1 cellular context compared by ENCODE assay signal in the genomic region with DNA sequence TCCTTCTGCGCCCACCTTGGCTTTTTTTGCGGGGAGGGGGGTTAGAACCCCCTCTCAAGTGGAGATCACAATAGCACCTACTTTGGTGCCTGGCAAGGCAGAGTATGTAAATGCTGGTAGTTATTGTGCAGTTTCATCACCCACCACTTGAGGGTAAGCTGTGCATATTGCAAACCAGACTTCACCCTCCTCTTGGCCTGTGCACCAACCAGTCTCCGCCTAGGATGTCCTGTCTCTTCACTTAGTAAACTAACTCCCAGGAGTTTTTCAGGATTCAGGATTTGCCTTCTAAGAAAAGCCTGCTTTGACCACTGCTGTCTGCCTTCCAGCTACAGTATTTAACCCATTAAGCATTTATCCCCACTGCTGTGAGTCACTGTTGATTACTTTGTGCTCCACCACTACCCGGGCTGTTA.
TF ChIP-seq lines count a peak whose summit lies in the region.

No MANE protein-coding gene starts in this region.

TF ChIP-seq in H1, 55 proteins besides CTCF, POLR2A, EP300 and RAD21:
- no peak for TF ChIP-seq YY1 (IDR thresholded peaks at IDR 0.05; ENCODE audit: low read depth, low read length)
- TF ChIP-seq CHD2 (IDR thresholded peaks at IDR 0.05; ENCODE audit: low read length): no peak
- no peak for TF ChIP-seq NRF1 (IDR thresholded peaks at IDR 0.05; ENCODE audit: low read depth, low read length)
- no peak for TF ChIP-seq KDM1A (IDR thresholded peaks at IDR 0.05; ENCODE audit: borderline replicate concordance, low read length)
- TF ChIP-seq GABPA (IDR thresholded peaks at IDR 0.05; ENCODE audit: borderline replicate concordance, insufficient read depth, low read length): no peak
- no peak for TF ChIP-seq SRF (IDR thresholded peaks at IDR 0.05; ENCODE audit: low read depth, low read length)
- TF ChIP-seq SAP30 (IDR thresholded peaks at IDR 0.05; ENCODE audit: insufficient read depth, insufficient replicate concordance, low read length): no peak
- no peak for TF ChIP-seq HDAC2 (IDR thresholded peaks at IDR 0.05; ENCODE audit: borderline replicate concordance in 1 of 2, low read depth in 2 of 2, low read length in 2 of 2)
- TF ChIP-seq FOSL1 (IDR thresholded peaks at IDR 0.05; ENCODE audit: insufficient read depth, low read depth, low read length): no peak
- no peak for TF ChIP-seq SIN3A (conservative IDR thresholded peaks at IDR 0.05 in 1 of 2, IDR thresholded peaks at IDR 0.05 in 1 of 2; ENCODE audit: low read depth in 1 of 2, low read length in 2 of 2)
- TF ChIP-seq HDAC6 (IDR thresholded peaks at IDR 0.05; ENCODE audit: low read depth, low read length): no peak
- no peak for TF ChIP-seq EGR1 (IDR thresholded peaks at IDR 0.05; ENCODE audit: borderline replicate concordance, low read depth, low read length)
- no peak for TF ChIP-seq ASH2L (IDR thresholded peaks at IDR 0.05; ENCODE audit: low read length)
- TF ChIP-seq JUN (IDR thresholded peaks at IDR 0.05; ENCODE audit: low read depth, low read length): no peak
- no peak for TF ChIP-seq RBBP5 (IDR thresholded peaks at IDR 0.05; ENCODE audit: borderline replicate concordance, low read depth, low read length)
- TF ChIP-seq TAF1 (IDR thresholded peaks at IDR 0.05; ENCODE audit: low read depth, low read length): no peak
- TF ChIP-seq KDM4A (IDR thresholded peaks at IDR 0.05; ENCODE audit: low read depth, low read length, severe bottlenecking): no peak
